ENCODE assay signal across 10 cellular contexts in the genomic region with DNA sequence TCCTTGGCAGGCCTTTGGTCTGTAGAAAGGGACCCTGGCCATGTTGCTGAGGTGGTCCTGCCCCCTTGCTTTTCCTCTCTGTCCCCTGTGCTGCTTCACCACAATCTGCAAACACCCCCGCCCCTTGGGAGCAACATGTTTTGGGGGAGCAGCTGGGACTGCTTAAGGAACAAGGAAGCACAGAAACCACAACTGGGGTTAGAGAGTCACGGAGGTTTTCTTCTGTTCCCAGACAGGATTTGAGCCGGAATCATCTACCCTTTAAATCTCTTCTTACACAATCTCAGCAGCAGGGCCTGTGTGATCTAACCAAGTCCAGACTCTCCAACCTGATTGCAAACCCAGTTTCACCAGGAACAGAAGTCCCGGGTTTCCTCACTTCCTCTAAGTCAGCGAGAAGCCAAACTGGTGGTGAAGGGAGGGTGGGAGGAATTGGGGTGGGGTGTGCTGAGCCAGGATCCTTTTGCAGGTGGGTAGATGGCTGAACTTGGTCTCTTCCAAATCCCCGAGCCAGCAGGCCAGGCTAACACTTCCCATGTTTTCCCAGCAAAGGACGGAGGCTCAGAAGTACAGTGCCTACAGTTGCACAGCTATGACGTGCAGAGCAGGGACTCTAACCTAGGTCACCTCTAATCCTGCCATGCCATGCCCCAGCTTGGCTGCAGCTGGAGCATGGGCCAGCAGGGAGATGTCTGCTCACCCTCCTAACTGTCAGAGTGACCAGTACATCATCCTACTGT. TPM values are rescaled to one million over a fixed set of nuclear protein-coding genes. Genes with fewer than 3 reads are reported as not detected.
DNase-seq lines count a peak whose midpoint lies in the region; ATAC-seq and TF ChIP-seq lines count a peak whose summit lies in the region.
"Had no signal": no experiment of that assay in that cellular context is flagged by ENCODE, and none has a peak within 500 bp of the region (broad histone marks: within the 10 kb centered on the region; RNA-seq: fewer than 3 reads in every experiment).

No MANE protein-coding gene starts in this region.

- 64 to 69% methylated on average over 3 to 8 of the region's 8 CpGs for WGBS in transverse colon (ENCODE audit: low coverage in 1 of 2), 2 donors

- peak; percentile 84 for DNase-seq in MV-4-11 (lab: John Stamatoyannopoulos, UW)
- DNase-seq in epidermal melanocyte (ENCODE audit: insufficient read length, low spot score) = peak; percentile 51
- no peak for DNase-seq in mesothelial cell of epicardium (ENCODE audit: low spot score in 2 of 2, unreplicated experiment in 2 of 2)
- no peak for DNase-seq in transverse colon
- DNase-seq in SW480 (ENCODE audit: low spot score) = no peak
- no peak for DNase-seq in cerebellar nuclear complex (lab: John Stamatoyannopoulos, UW)
- DNase-seq: activated CD4-positive, alpha-beta T cell treated with anti-CD3 and anti-CD28 coated beads, Interleukin-2, amount 50 U/mL, for 48 hours; naive B cell; NCI-H1048 had no signal

- H3K4me1 Mint-ChIP-seq in mesothelial cell of epicardium = peaks cover 14% of the 10 kb centered on the region
- H3K4me1 Mint-ChIP-seq: naive B cell had no signal

- in situ Hi-C loops in transverse colon (cut with MboI; ENCODE audit: low pct_ligation_motif_present in 1 of 4, low pct_unique_long_range_greater_than_20kb in 1 of 4, low sequenced_read_pairs in 3 of 4) = no loop called here

- no peaks in the 10 kb centered on the region for H3K27me3 Mint-ChIP-seq in mesothelial cell of epicardium (ENCODE audit: low read depth)

- no peak for TF ChIP-seq CTCF in mesothelial cell of epicardium (IDR thresholded peaks at IDR 0.05; ENCODE audit: unreplicated experiment)
- TF ChIP-seq CTCF in transverse colon (IDR thresholded peaks at IDR 0.05) = no peak

- no peaks in the 10 kb centered on the region for H3K27me3 ChIP-seq in transverse colon

- no peak for TF ChIP-seq EP300 in transverse colon (IDR thresholded peaks at IDR 0.05; ENCODE audit: low read depth)

- intact Hi-C loops in transverse colon (cut with DNase I; ENCODE audit: low total_unique reads) = no loop called here

- H3K4me3 ChIP-seq in transverse colon = no peak overlapping the region

- H3K27ac ChIP-seq in transverse colon = peak overlapping the region; percentile 66 to 83 (median 77)

- no peak for TF ChIP-seq POLR2A in transverse colon (IDR thresholded peaks at IDR 0.05)

- no peak for ATAC-seq in HG03378 (IDR thresholded peaks at IDR 0.05; ENCODE audit: unreplicated experiment)

- peaks cover 11% of the 10 kb centered on the region for H3K36me3 Mint-ChIP-seq in mesothelial cell of epicardium
- H3K36me3 Mint-ChIP-seq: naive B cell had no signal

- peaks cover 4% of the 10 kb centered on the region for H3K9me3 Mint-ChIP-seq in mesothelial cell of epicardium
- H3K9me3 Mint-ChIP-seq: naive B cell had no signal

- H3K27ac Mint-ChIP-seq in mesothelial cell of epicardium = peak overlapping the region; percentile 68

- H3K4me3 Mint-ChIP-seq in mesothelial cell of epicardium = no peak overlapping the region
- H3K4me3 Mint-ChIP-seq: naive B cell had no signal

- H3K9me3 ChIP-seq in transverse colon = no peaks in the 10 kb centered on the region

- H3K4me1 ChIP-seq in transverse colon = peaks cover 16 to 59% (median 27%) of the 10 kb centered on the region in 4 donors

- H3K36me3 ChIP-seq in transverse colon = no peaks in the 10 kb centered on the region

RNA-seq across cellular contexts. Expression of a gene that starts 25.0 kb away (rescaled TPM):
- total RNA-seq in mesothelial cell of epicardium = 68.9 to 74.4 TPM (median 71.4 TPM) in 3 replicates
- 10 to 100 TPM; 10.2 to 26.6 (median 14.6) TPM for total RNA-seq in transverse colon

Comparison
In these comparisons a context has a peak if more than half of its experiments do, and no peak if none do; other contexts are left out.
1. DNase-seq: peak in MV-4-11 (single experiment) and epidermal melanocyte (single experiment); none in mesothelial cell of epicardium (0 of 2), transverse colon (single experiment), SW480 (single experiment) and cerebellar nuclear complex (0 of 2).